In the genomic region with DNA sequence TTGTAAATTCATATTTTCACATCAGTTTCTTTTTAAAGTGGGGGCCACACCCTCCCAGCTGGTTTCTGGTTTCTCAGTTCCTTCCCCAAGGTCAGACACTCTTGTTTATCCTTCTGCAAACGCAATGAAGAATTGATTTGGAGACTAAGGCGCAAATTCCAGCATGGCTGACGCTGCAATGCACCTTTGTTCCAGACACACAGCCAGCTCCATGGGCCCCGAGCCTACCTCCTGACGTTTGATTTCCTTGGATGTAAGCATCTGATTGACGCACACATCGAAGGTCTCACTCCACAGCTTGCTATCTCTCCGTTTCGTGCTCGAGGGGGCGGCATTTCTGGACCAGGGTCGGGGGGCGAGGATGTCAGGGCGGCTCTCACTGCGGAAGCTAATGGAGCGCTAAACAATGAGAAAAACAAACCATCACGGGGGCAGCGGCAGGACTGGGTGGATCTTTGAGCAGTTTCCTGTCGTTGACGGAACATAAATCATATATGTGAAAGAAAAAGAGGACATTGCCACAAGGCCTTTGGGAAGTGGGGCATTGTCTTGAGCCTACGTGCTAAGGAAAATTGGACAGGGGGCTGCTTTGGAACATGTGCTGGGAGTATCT, we compare ENCODE assay signal across 8 cellular contexts. TPM values are rescaled to one million over a fixed set of nuclear protein-coding genes. Genes with fewer than 3 reads are reported as not detected.
DNase-seq lines count a peak whose midpoint lies in the region; ATAC-seq, FAIRE-seq and TF ChIP-seq lines count a peak whose summit lies in the region.

No MANE protein-coding gene starts in this region.

- intact Hi-C loops in spleen (cut with DNase I; ENCODE audit: low total_unique reads): no loop called here
- intact Hi-C loops in prostate gland (cut with DNase I): no loop called here

- H3K27me3 ChIP-seq in endocrine pancreas (ENCODE audit: control insufficient read depth, insufficient read depth, low read length): no peaks in the 10 kb centered on the region
- no peaks in the 10 kb centered on the region for H3K27me3 ChIP-seq in spleen (replicated peaks in 1 of 7)
- H3K27me3 ChIP-seq in prostate gland (replicated peaks; ENCODE audit: insufficient read depth): no peaks in the 10 kb centered on the region

- H3K9ac ChIP-seq in endocrine pancreas (ENCODE audit: control insufficient read depth, insufficient read depth, low read length): no peak overlapping the region

- H3K4me1 ChIP-seq in endocrine pancreas (ENCODE audit: control insufficient read depth, insufficient read depth, low read length) (peaks cover 19% of the 10 kb centered on the region), spleen (peaks cover 34 to 94% (median 72%) of the 10 kb centered on the region in 6 donors), prostate gland (replicated peaks) (peaks cover 3% of the 10 kb centered on the region)

- H3K27ac ChIP-seq in spleen (peak overlapping the region; percentile 72 to 92 (median 86)), prostate gland (no peak overlapping the region)

- 11 to 26% (median 15%) methylated on average over 21 of the region's 21 CpGs for WGBS in spleen, 5 donors
- 74% methylated on average over 21 of the region's 21 CpGs for WGBS in prostate gland

- TF ChIP-seq POLR2A in spleen (IDR thresholded peaks at IDR 0.05) (no peak), prostate gland (IDR thresholded peaks at IDR 0.05) (no peak)

- no peak for FAIRE-seq in D721Med (lab: Jason Lieb, UNC)

- ATAC-seq in GM19463 (IDR thresholded peaks at IDR 0.05; ENCODE audit: unreplicated experiment): no peak

- TF ChIP-seq CTCF in GM20000 (IDR thresholded peaks at IDR 0.05; ENCODE audit: extremely low read depth, missing control alignments) (no peak), spleen (IDR thresholded peaks at IDR 0.05 in 8 of 11, conservative IDR thresholded peaks at IDR 0.05 in 3 of 11) (peak in 2 of 11 experiments; percentile 1 to 5), prostate gland (IDR thresholded peaks at IDR 0.05) (no peak), D721Med (IDR thresholded peaks at IDR 0.05; ENCODE audit: insufficient read depth, missing control alignments) (no peak)

- DNase-seq in GM20000 (ENCODE audit: low spot score) (peak; percentile 41), T-helper 1 cell (peak in 3 of 5 donors; percentile 12 to 22 (median 22)), spleen (peak; percentile 86), prostate gland (ENCODE audit: low spot score) (no peak), D721Med (ENCODE audit: insufficient read length, low spot score) (no peak), ureter (ENCODE audit: low spot score) (no peak)

- H3K4me3 ChIP-seq in endocrine pancreas (ENCODE audit: control insufficient read depth, insufficient read depth, low read length) (peak overlapping the region; percentile 59), spleen (peak overlapping the region; percentile 16 to 70 (median 44)), prostate gland (no peak overlapping the region)

- H3K9me3 ChIP-seq in endocrine pancreas (ENCODE audit: control insufficient read depth, low read length) (no peaks in the 10 kb centered on the region), spleen (no peaks in the 10 kb centered on the region), prostate gland (no peaks in the 10 kb centered on the region)

- no peaks in the 10 kb centered on the region for H3K36me3 ChIP-seq in endocrine pancreas (ENCODE audit: control insufficient read depth, insufficient read depth, low read length)
- H3K36me3 ChIP-seq in spleen: peaks cover 0 to 33% (median 14%) of the 10 kb centered on the region in 6 donors
- no peaks in the 10 kb centered on the region for H3K36me3 ChIP-seq in prostate gland

RNA-seq across cellular contexts. Expression of a gene that starts 46.9 kb away (rescaled TPM):
- total RNA-seq in spleen (10 to 100 TPM; 29.6 to 35.1 (median 33.4) TPM), prostate gland (10 to 100 TPM; 21.6 to 59.4 TPM), ureter (50.0 TPM)
- polyA plus RNA-seq in spleen: 10 to 100 TPM in 1 of 3 donors, 1 to 10 TPM in 2; 8.0 to 11.3 (median 9.5) TPM

Comparison
In these comparisons a context has a peak if more than half of its experiments do, and no peak if none do; other contexts are left out.
1. DNase-seq: peak in GM20000 (single experiment), T-helper 1 cell (3 of 5) and spleen (single experiment); none in prostate gland (single experiment), D721Med (single experiment) and ureter (single experiment).
2. H3K4me3 ChIP-seq: peak in endocrine pancreas (single experiment) and spleen (8 of 8); none in prostate gland (0 of 2).
3. H3K27ac ChIP-seq: peak in spleen (8 of 8); none in prostate gland (0 of 2).